17 cellular contexts compared by ENCODE assay signal in genomic region chr5:138650999-138651766, GRCh38.
DNase-seq lines count a peak whose midpoint lies in the region; ATAC-seq, FAIRE-seq and TF ChIP-seq lines count a peak whose summit lies in the region.
"Had no signal": no experiment of that assay in that cellular context is flagged by ENCODE, and none has a peak within 500 bp of the region (broad histone marks: within the 10 kb centered on the region; RNA-seq: fewer than 3 reads in every experiment).

No MANE protein-coding gene starts in this region.

- peaks cover 56% of the 10 kb centered on the region for H3K4me1 ChIP-seq in BLaER1
- no peaks in the 10 kb centered on the region for H3K4me1 ChIP-seq in HepG2 (ENCODE audit: insufficient read depth, low read length)

- no peak overlapping the region for H3K27ac ChIP-seq in BLaER1
- H3K27ac ChIP-seq in HepG2 (ENCODE audit: extremely low read length, insufficient read depth, low read length): no peak overlapping the region

- CTCF ChIA-PET in HepG2 (lab: Yijun Ruan, JAX; ENCODE audit: low intra/inter-chr PET ratio, low total read pairs): no interaction called here

- H3K27me3 ChIP-seq in BLaER1 (peaks cover 18% of the 10 kb centered on the region), HepG2 (ENCODE audit: control insufficient read depth in 1 of 2, insufficient read depth in 2 of 2, low read length in 2 of 2) (peaks cover 8 to 34% of the 10 kb centered on the region in 2 experiments; a peak in 4 of 5 replicates)

- in situ Hi-C loops in HepG2 (cut with HindIII; ENCODE audit: extremely low pct_ligation_motif_present, low pct_unique_long_range_greater_than_20kb): no loop called here

- H3K27ac Mint-ChIP-seq in brain (peak overlapping the region; percentile 12 to 95 (median 72)), nephron progenitor cell (peak overlapping the region; percentile 98)
- H3K27ac Mint-ChIP-seq: CD14-positive monocyte had no signal

- no peak for TF ChIP-seq POLR2A in HepG2 (IDR thresholded peaks at IDR 0.05; ENCODE audit: insufficient read depth in 1 of 2, low read depth in 2 of 2, low read length in 2 of 2)

- TF ChIP-seq CTCF in brain (conservative IDR thresholded peaks at IDR 0.05) (no peak), nephron progenitor cell (IDR thresholded peaks at IDR 0.05) (no peak), HepG2 (CRISPR knock-in tag; IDR thresholded peaks at IDR 0.05) (no peak)

- DNase-seq in NCI-H1417 (lab: John Stamatoyannopoulos, UW): peak in 2 of 3 experiments; percentile 67 to 87
- DNase-seq in nephron progenitor cell: peak; percentile 50
- DNase-seq in left lobe of liver (ENCODE audit: low spot score): no peak
- DNase-seq in HepG2 (ENCODE audit: low spot score): no peak
- no peak for DNase-seq in NCI-H187 (lab: John Stamatoyannopoulos, UW)
- DNase-seq: COR-L47, DMS153, GOT3, IMR-90, NCI-H1436 treated with DMSO at 0.1 percent for 48 hours, NCI-H2081 treated with DMSO at 0.1 percent for 48 hours, SK-N-SH had no signal

- H3K4me1 Mint-ChIP-seq in brain: peaks cover 93% of the 10 kb centered on the region
- H3K4me1 Mint-ChIP-seq in nephron progenitor cell: peaks cover 100% of the 10 kb centered on the region

- peak overlapping the region in 1 of 5 experiments; percentile 22 for H3K4me3 Mint-ChIP-seq in brain
- peak overlapping the region; percentile 56 for H3K4me3 Mint-ChIP-seq in nephron progenitor cell

- H3K36me3 Mint-ChIP-seq in brain (no peaks in the 10 kb centered on the region), nephron progenitor cell (ENCODE audit: low read depth) (no peaks in the 10 kb centered on the region)
- H3K36me3 Mint-ChIP-seq: CD14-positive monocyte had no signal

- H3K4me2 ChIP-seq in BLaER1 (peak overlapping the region; percentile 86), HepG2 (ENCODE audit: low read depth, low read length) (no peak overlapping the region)
- H3K4me2 ChIP-seq: SK-N-SH had no signal

- no peak for FAIRE-seq in HepG2 (lab: Jason Lieb, UNC)

- H3K9me3 ChIP-seq in BLaER1 (no peaks in the 10 kb centered on the region), HepG2 (ENCODE audit: low read length) (no peaks in the 10 kb centered on the region)
- H3K9me3 ChIP-seq: SK-N-SH had no signal

- no peaks in the 10 kb centered on the region for H3K36me3 ChIP-seq in BLaER1
- no peaks in the 10 kb centered on the region for H3K36me3 ChIP-seq in HepG2 (replicated peaks in 1 of 2; ENCODE audit: control insufficient read depth in 1 of 2, insufficient read depth in 2 of 2, low read length in 2 of 2)

- no peaks in the 10 kb centered on the region for H3K79me2 ChIP-seq in HepG2 (ENCODE audit: insufficient read depth, low read length)

- H3K9me3 Mint-ChIP-seq in brain: peaks cover 0 to 2% (median 0%) of the 10 kb centered on the region in 5 experiments
- H3K9me3 Mint-ChIP-seq in nephron progenitor cell: no peaks in the 10 kb centered on the region

- POLR2A ChIA-PET in HepG2 (lab: Yijun Ruan, JAX): no interaction called here

- H4K20me1 ChIP-seq in BLaER1 (peaks cover 38% of the 10 kb centered on the region), HepG2 (ENCODE audit: insufficient read depth, low read length) (no peaks in the 10 kb centered on the region)

- TF ChIP-seq EP300 in HepG2 (IDR thresholded peaks at IDR 0.05; ENCODE audit: low read depth in 2 of 2, low read length in 2 of 2) (no peak), HepG2 (CRISPR knock-in tag; IDR thresholded peaks at IDR 0.05; ENCODE audit: borderline replicate concordance) (no peak)

- no peak overlapping the region for H2AFZ ChIP-seq in HepG2 (ENCODE audit: low read length)

- TF ChIP-seq RAD21 in HepG2 (CRISPR knock-in tag; IDR thresholded peaks at IDR 0.05): no peak

- H3K27me3 Mint-ChIP-seq in brain (no peaks in the 10 kb centered on the region), nephron progenitor cell (ENCODE audit: low read depth, poor library complexity) (no peaks in the 10 kb centered on the region)

- ATAC-seq in HG02678 (IDR thresholded peaks at IDR 0.05; ENCODE audit: unreplicated experiment): no peak
- ATAC-seq in left lobe of liver: no peak
- ATAC-seq in HepG2: no peak
- ATAC-seq: Right ventricle myocardium inferior had no signal

- H3K9ac ChIP-seq in BLaER1 (no peak overlapping the region), HepG2 (ENCODE audit: insufficient read depth, low read depth, low read length) (no peak overlapping the region)
- H3K9ac ChIP-seq: SK-N-SH had no signal

- BruUV-seq in HepG2 (replicated peaks; lab: Mats Ljungman, UMichigan): no TSS peak

- H3K4me3 ChIP-seq in BLaER1: no peak overlapping the region
- H3K4me3 ChIP-seq in HepG2 (replicated peaks in 1 of 3; ENCODE audit: insufficient read depth in 1 of 3, low read depth in 2 of 3, low read length in 3 of 3): no peak overlapping the region

- 59% methylated on average over 10 of the region's 14 CpGs for WGBS in HepG2 (ENCODE audit: low lambda C conversion rate)

- intact Hi-C loops in HepG2 (cut with micrococcal nuclease; ENCODE audit: unreplicated experiment): no loop called here

TF ChIP-seq in HepG2, 621 proteins besides CTCF, POLR2A, EP300 and RAD21 (continues in another document):
- TF ChIP-seq, protein P1, sequence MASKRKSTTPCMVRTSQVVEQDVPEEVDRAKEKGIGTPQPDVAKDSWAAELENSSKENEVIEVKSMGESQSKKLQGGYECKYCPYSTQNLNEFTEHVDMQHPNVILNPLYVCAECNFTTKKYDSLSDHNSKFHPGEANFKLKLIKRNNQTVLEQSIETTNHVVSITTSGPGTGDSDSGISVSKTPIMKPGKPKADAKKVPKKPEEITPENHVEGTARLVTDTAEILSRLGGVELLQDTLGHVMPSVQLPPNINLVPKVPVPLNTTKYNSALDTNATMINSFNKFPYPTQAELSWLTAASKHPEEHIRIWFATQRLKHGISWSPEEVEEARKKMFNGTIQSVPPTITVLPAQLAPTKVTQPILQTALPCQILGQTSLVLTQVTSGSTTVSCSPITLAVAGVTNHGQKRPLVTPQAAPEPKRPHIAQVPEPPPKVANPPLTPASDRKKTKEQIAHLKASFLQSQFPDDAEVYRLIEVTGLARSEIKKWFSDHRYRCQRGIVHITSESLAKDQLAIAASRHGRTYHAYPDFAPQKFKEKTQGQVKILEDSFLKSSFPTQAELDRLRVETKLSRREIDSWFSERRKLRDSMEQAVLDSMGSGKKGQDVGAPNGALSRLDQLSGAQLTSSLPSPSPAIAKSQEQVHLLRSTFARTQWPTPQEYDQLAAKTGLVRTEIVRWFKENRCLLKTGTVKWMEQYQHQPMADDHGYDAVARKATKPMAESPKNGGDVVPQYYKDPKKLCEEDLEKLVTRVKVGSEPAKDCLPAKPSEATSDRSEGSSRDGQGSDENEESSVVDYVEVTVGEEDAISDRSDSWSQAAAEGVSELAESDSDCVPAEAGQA (IDR thresholded peaks at IDR 0.05; ENCODE audit: low read depth): no peak
- TF ChIP-seq, protein P1 (CRISPR knock-in tag; IDR thresholded peaks at IDR 0.05; ENCODE audit: borderline replicate concordance): no peak
- TF ChIP-seq AKAP8 (CRISPR knock-in tag; IDR thresholded peaks at IDR 0.05) (no peak), ZNF800 (CRISPR knock-in tag; IDR thresholded peaks at IDR 0.05) (no peak), ZSCAN5A (CRISPR knock-in tag; IDR thresholded peaks at IDR 0.05; ENCODE audit: borderline replicate concordance) (no peak), SRSF4 (IDR thresholded peaks at IDR 0.05; ENCODE audit: low read depth, low read length, poor library complexity, severe bottlenecking) (no peak), ZNF253 (CRISPR knock-in tag; IDR thresholded peaks at IDR 0.05; ENCODE audit: borderline replicate concordance) (no peak)

Comparison
In these comparisons a context has a peak if more than half of its experiments do, and no peak if none do; other contexts are left out.
1. DNase-seq: peak in NCI-H1417 (2 of 3) and nephron progenitor cell (single experiment); none in left lobe of liver (single experiment), HepG2 (single experiment) and NCI-H187 (0 of 2).